24 cellular contexts compared by ENCODE assay signal in the genomic region with DNA sequence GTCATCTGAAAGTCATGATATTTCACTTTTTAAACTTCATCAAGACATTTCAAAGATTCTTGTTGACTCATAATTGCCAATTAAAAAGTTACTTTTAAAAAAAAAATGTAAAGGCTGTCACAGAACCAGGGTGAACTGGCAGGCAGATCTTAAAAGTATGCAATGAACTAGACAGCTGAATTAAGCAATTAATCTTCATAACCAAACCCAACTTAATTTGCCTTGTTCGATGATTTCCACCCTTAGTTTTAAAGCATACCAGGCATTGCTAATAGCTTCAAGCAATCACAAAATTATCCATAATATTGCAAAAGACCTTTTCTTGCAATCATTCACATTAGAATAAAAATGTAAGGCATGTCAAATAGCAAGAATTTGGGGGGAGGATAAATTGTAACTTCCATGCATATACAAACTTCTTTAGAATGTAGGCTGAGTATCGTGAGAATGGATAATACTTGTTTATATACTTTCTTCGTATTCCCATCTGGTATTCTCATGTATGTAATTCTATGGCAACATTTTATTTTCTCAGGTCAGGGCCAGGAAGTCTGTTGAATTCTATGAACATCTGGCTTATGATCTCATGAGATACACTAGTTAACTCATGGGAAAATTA. TPM values are rescaled to one million over a fixed set of nuclear protein-coding genes. Genes with fewer than 3 reads are reported as not detected.
A peak's percentile ranks its signal among the peaks of the same experiment; 100 is the strongest.
DNase-seq lines count a peak whose midpoint lies in the region; ATAC-seq and TF ChIP-seq lines count a peak whose summit lies in the region.
"Had no signal": no experiment of that assay in that cellular context is flagged by ENCODE, and none has a peak within 500 bp of the region (broad histone marks: within the 10 kb centered on the region; RNA-seq: fewer than 3 reads in every experiment).

No MANE protein-coding gene starts in this region.

- no peak overlapping the region for H2AFZ ChIP-seq in fibroblast of lung (ENCODE audit: low read length)

- H3K79me2 ChIP-seq in fibroblast of lung (ENCODE audit: control insufficient read depth, insufficient read depth, low read length), result no peaks in the 10 kb centered on the region

- peaks cover 6% of the 10 kb centered on the region for H3K4me1 Mint-ChIP-seq in mesothelial cell of epicardium

- H3K36me3 Mint-ChIP-seq in mesothelial cell of epicardium, result no peaks in the 10 kb centered on the region

- peaks cover 6% of the 10 kb centered on the region for H3K4me1 ChIP-seq in fibroblast of lung (ENCODE audit: control insufficient read depth, extremely low read depth, insufficient read depth, low read length)

- H3K9ac ChIP-seq in fibroblast of lung (ENCODE audit: insufficient read depth, low read length), result no peak overlapping the region
- H3K9ac ChIP-seq: BLaER1 treated with 17β-estradiol and CSF1 and Interleukin-3, amounts not matched to agents 10 nM and 100 nM had no signal

- H4K20me1 ChIP-seq in fibroblast of lung (ENCODE audit: control insufficient read depth, extremely low read depth, insufficient read depth, low read length), result no peaks in the 10 kb centered on the region
- H4K20me1 ChIP-seq: BLaER1 treated with 17β-estradiol and CSF1 and Interleukin-3, amounts not matched to agents 10 nM and 100 nM had no signal

- no peaks in the 10 kb centered on the region for H3K36me3 ChIP-seq in fibroblast of lung (ENCODE audit: control insufficient read depth, insufficient read depth, low read length)
- H3K36me3 ChIP-seq: adrenal gland; BLaER1 treated with 17β-estradiol and CSF1 and Interleukin-3, amounts not matched to agents 10 nM and 100 nM; thoracic aorta had no signal

- TF ChIP-seq CTCF in fibroblast of lung (conservative IDR thresholded peaks at IDR 0.05 in 1 of 2, IDR thresholded peaks at IDR 0.05 in 1 of 2; ENCODE audit: low read depth in 1 of 2, low read length in 2 of 2), result no peak
- no peak for TF ChIP-seq CTCF in mesothelial cell of epicardium (IDR thresholded peaks at IDR 0.05; ENCODE audit: unreplicated experiment)

- ATAC-seq in Right ventricle myocardium superior (ENCODE audit: poor library complexity), result no peak
- ATAC-seq: activated CD4-positive, CD25-positive, alpha-beta regulatory T cell treated with anti-CD3 and anti-CD28 coated beads, Interleukin-2, amount 50 U/mL, for 24 hours had no signal

- peak; percentile 9 for DNase-seq in DMS 273 (lab: John Stamatoyannopoulos, UW; ENCODE audit: unreplicated experiment)
- DNase-seq in DMS 273 treated with DMSO at 0.1 percent for 48 hours (lab: John Stamatoyannopoulos, UW), result no peak
- peak; percentile 19 for DNase-seq in LHCN-M2 (ENCODE audit: low read depth)
- DNase-seq in fibroblast of lung (ENCODE audit: low read depth in 2 of 2), result peak; percentile 31 to 57
- no peak for DNase-seq in mesothelial cell of epicardium (ENCODE audit: low spot score in 2 of 2, unreplicated experiment in 2 of 2)
- DNase-seq in NCI-H748 treated with DMSO at 0.1 percent for 48 hours (lab: John Stamatoyannopoulos, UW), result no peak
- DNase-seq in T1000 (lab: John Stamatoyannopoulos, UW), result no peak
- no peak for DNase-seq in Right ventricle myocardium superior
- DNase-seq: activated CD4-positive, alpha-beta memory T cell treated with anti-CD3 and anti-CD28 coated beads, Interleukin-2, amount 10 ng/mL, durations not matched to agents 7 days and 5 days; adrenal gland; dorsolateral prefrontal cortex; kidney; NCI-H1436 treated with DMSO at 0.1 percent for 48 hours; NCI-H69; stimulated activated CD4-positive, alpha-beta T cell treated with anti-CD3 and anti-CD28 coated beads, Interleukin-2, amount 100 ng/mL, for 48 hours; stimulated activated naive CD4-positive, alpha-beta T cell; SW 1271 had no signal

- no peak overlapping the region for H3K4me3 Mint-ChIP-seq in mesothelial cell of epicardium
- H3K4me3 Mint-ChIP-seq: activated CD4-positive, alpha-beta memory T cell treated with anti-CD3 and anti-CD28 coated beads, Interleukin-2, amount 10 ng/mL, durations not matched to agents 7 days and 5 days had no signal

- peaks cover 4% of the 10 kb centered on the region for H3K9me3 Mint-ChIP-seq in mesothelial cell of epicardium
- H3K9me3 Mint-ChIP-seq: activated CD4-positive, alpha-beta memory T cell treated with anti-CD3 and anti-CD28 coated beads, Interleukin-2, amount 10 ng/mL, durations not matched to agents 7 days and 5 days had no signal

- no peaks in the 10 kb centered on the region for H3K27me3 ChIP-seq in fibroblast of lung (ENCODE audit: control insufficient read depth, insufficient read depth, low read length)
- H3K27me3 ChIP-seq: adrenal gland; BLaER1 treated with 17β-estradiol and CSF1 and Interleukin-3, amounts not matched to agents 10 nM and 100 nM; dorsolateral prefrontal cortex had no signal

- no peak overlapping the region for H3K27ac Mint-ChIP-seq in mesothelial cell of epicardium
- H3K27ac Mint-ChIP-seq: activated CD4-positive, alpha-beta memory T cell treated with anti-CD3 and anti-CD28 coated beads, Interleukin-2, amount 10 ng/mL, durations not matched to agents 7 days and 5 days had no signal

- H3K27me3 Mint-ChIP-seq in mesothelial cell of epicardium (ENCODE audit: low read depth), result no peaks in the 10 kb centered on the region
- H3K27me3 Mint-ChIP-seq: activated CD4-positive, alpha-beta memory T cell treated with anti-CD3 and anti-CD28 coated beads, Interleukin-2, amount 10 ng/mL, durations not matched to agents 7 days and 5 days had no signal

- H3K9me3 ChIP-seq in fibroblast of lung (ENCODE audit: control insufficient read depth, insufficient read depth, low read depth, low read length), result no peaks in the 10 kb centered on the region
- H3K9me3 ChIP-seq: adrenal gland; BLaER1 treated with 17β-estradiol and CSF1 and Interleukin-3, amounts not matched to agents 10 nM and 100 nM; thoracic aorta had no signal

- no peak overlapping the region for H3K4me2 ChIP-seq in fibroblast of lung (ENCODE audit: extremely low read depth, insufficient read depth, low read length)

- intact Hi-C loops in Right ventricle myocardium superior (cut with DNase I), result no loop called here

- no peak overlapping the region for H3K4me3 ChIP-seq in fibroblast of lung (replicated peaks in 1 of 4; ENCODE audit: control extremely low read depth in 1 of 4, insufficient read depth in 1 of 4, low read depth in 3 of 4, low read length in 4 of 4)
- H3K4me3 ChIP-seq: adrenal gland; BLaER1 treated with 17β-estradiol and CSF1 and Interleukin-3, amounts not matched to agents 10 nM and 100 nM; dorsolateral prefrontal cortex; K562; lung; thoracic aorta had no signal

- H3K27ac ChIP-seq in fibroblast of lung (ENCODE audit: insufficient read depth, low read length), result peak overlapping the region; percentile 10
- H3K27ac ChIP-seq: 22Rv1, adrenal gland, dorsolateral prefrontal cortex, epithelial cell of prostate, thoracic aorta had no signal

RNA-seq across cellular contexts. Expression of a gene that starts 28.7 kb away (rescaled TPM):
- total RNA-seq in LHCN-M2 (2014; rRNA removed) (26.5 and 33.2 TPM in 2 replicates), fibroblast of lung (54.8 and 62.7 TPM in 2 replicates), mesothelial cell of epicardium (22.2 to 23.2 TPM (median 22.3 TPM) in 3 replicates), Right ventricle myocardium superior (25.1 TPM)
- 8.6 TPM for polyA plus RNA-seq in LHCN-M2 (2012)
- polyA plus RNA-seq in fibroblast of lung, result 75.1 and 126 TPM in 2 replicates
- 32.3 and 54.7 TPM in 2 replicates for polyA plus RNA-seq in fibroblast of lung (2012)
- polyA minus RNA-seq in fibroblast of lung (ENCODE audit: low replicate concordance), result 24.2 and 28.7 TPM in 2 replicates

Comparison
In these comparisons a context has a peak if more than half of its experiments do, and no peak if none do; other contexts are left out.
1. DNase-seq: peak in DMS 273 (single experiment), LHCN-M2 (single experiment) and fibroblast of lung (2 of 2); none in DMS 273 treated with DMSO at 0.1 percent for 48 hours (single experiment), mesothelial cell of epicardium (0 of 2), NCI-H748 treated with DMSO at 0.1 percent for 48 hours (single experiment), T1000 (single experiment) and Right ventricle myocardium superior (single experiment).